Comparison of ENCODE assay signal across 8 cellular contexts in genomic region chr1:156725683-156726280, GRCh38. TPM values are rescaled to one million over a fixed set of nuclear protein-coding genes. Genes with fewer than 3 reads are reported as not detected.
A peak's percentile ranks its signal among the peaks of the same experiment; 100 is the strongest.
DNase-seq lines count a peak whose midpoint lies in the region; FAIRE-seq and TF ChIP-seq lines count a peak whose summit lies in the region.

No MANE protein-coding gene starts in this region.

- H3K18ac ChIP-seq in neuronal stem cell (ENCODE audit: low read length), result no peak overlapping the region

- peak overlapping the region; percentile 100 for H3K4me2 ChIP-seq in Loucy (ENCODE audit: low read depth, low read length, poor library complexity, severe bottlenecking)
- H3K4me2 ChIP-seq in neuronal stem cell (ENCODE audit: insufficient read depth, low read length, poor library complexity, severe bottlenecking), result peak overlapping the region; percentile 50

- H3K36me3 ChIP-seq in Loucy (ENCODE audit: insufficient read depth, low read length) (peaks cover 33% of the 10 kb centered on the region; the same call in 1 of the 2 replicates), neuronal stem cell (replicated peaks in 1 of 2; ENCODE audit: control insufficient read depth in 2 of 2, insufficient read depth in 2 of 2, low read length in 2 of 2) (peaks cover 34 to 63% of the 10 kb centered on the region in 2 donors), stomach smooth muscle (ENCODE audit: control insufficient read depth in 2 of 2, insufficient read depth in 2 of 2, low read length in 2 of 2) (peaks cover 27 to 32% of the 10 kb centered on the region in 2 donors)

- H3K27me3 ChIP-seq in Loucy (ENCODE audit: insufficient read depth, low read length, poor library complexity, severe bottlenecking) (no peaks in the 10 kb centered on the region), neuronal stem cell (ENCODE audit: control insufficient read depth in 3 of 3, insufficient read depth in 3 of 3, low read depth in 1 of 3, low read length in 3 of 3) (no peaks in the 10 kb centered on the region), stomach smooth muscle (ENCODE audit: control insufficient read depth in 1 of 2, insufficient read depth in 2 of 2, low read length in 2 of 2) (no peaks in the 10 kb centered on the region)

- H3K9ac ChIP-seq in Loucy (ENCODE audit: low read depth, low read length, poor library complexity, severe bottlenecking) (peak overlapping the region; percentile 94), neuronal stem cell (ENCODE audit: low read depth, low read length, poor library complexity) (no peak overlapping the region), stomach smooth muscle (ENCODE audit: low read length in 2 of 2) (peak overlapping the region; percentile 48 to 60)

- H4K20me1 ChIP-seq in Loucy (ENCODE audit: insufficient read depth, low read length, poor library complexity, severe bottlenecking), result peaks cover 47% of the 10 kb centered on the region

- H4K8ac ChIP-seq in neuronal stem cell (ENCODE audit: low read depth, low read length), result no peak overlapping the region

- H3K27ac ChIP-seq in neuronal stem cell (replicated peaks; ENCODE audit: low read length), result no peak overlapping the region
- H3K27ac ChIP-seq in stomach smooth muscle (ENCODE audit: low read length), result no peak overlapping the region

- H3K79me1 ChIP-seq in neuronal stem cell (ENCODE audit: low read depth, low read length), result peaks cover 4% of the 10 kb centered on the region

- H2AK5ac ChIP-seq in neuronal stem cell (ENCODE audit: low read depth, low read length), result no peak overlapping the region

- DNase-seq in AG20443 (ENCODE audit: low spot score) (peak; percentile 86), GM19239 (ENCODE audit: insufficient read length, low spot score) (peak; percentile 71), SHP77 (lab: John Stamatoyannopoulos, UW) (peak; percentile 94 to 96), foreskin melanocyte (peak; percentile 77), neuronal stem cell (ENCODE audit: low spot score) (peak; percentile 89)
- peak; percentile 92 for DNase-seq in activated effector memory CD4-positive, alpha-beta T cell treated with anti-CD3 and anti-CD28 coated beads, Interleukin-2, amount 50 U/mL, for 16 hours

- no peak overlapping the region for H3K4ac ChIP-seq in neuronal stem cell (ENCODE audit: low read length)

- no peak overlapping the region for H2BK15ac ChIP-seq in neuronal stem cell (ENCODE audit: low read length)

- FAIRE-seq in GM19239 (lab: Jason Lieb, UNC), result peak; percentile 89

- no peak overlapping the region for H2BK120ac ChIP-seq in neuronal stem cell (ENCODE audit: low read depth, low read length)

- no peak overlapping the region for H4K91ac ChIP-seq in neuronal stem cell (ENCODE audit: low read depth, low read length, poor library complexity)

- TF ChIP-seq CTCF in Loucy (conservative IDR thresholded peaks at IDR 0.05; ENCODE audit: low read length), result peak; percentile 92

- no peaks in the 10 kb centered on the region for H3F3A ChIP-seq in Loucy (ENCODE audit: low read depth)

- H3K79me2 ChIP-seq in Loucy (ENCODE audit: insufficient read depth, low read length), result peaks cover 71% of the 10 kb centered on the region

- WGBS in neuronal stem cell (ENCODE audit: extremely low coverage in 2 of 2, insufficient read length in 2 of 2, insufficient replicate concordance in 1 of 2), 2 donors, result no CpG with 5 or more reads among the region's 18 CpGs

- H2BK5ac ChIP-seq in neuronal stem cell (ENCODE audit: low read length), result no peak overlapping the region

- peak overlapping the region; percentile 95 for H3K4me3 ChIP-seq in Loucy (ENCODE audit: low read length, poor library complexity, severe bottlenecking)
- H3K4me3 ChIP-seq in neuronal stem cell (ENCODE audit: low read length in 2 of 2), result peak overlapping the region in 1 of 2 donors; percentile 18
- H3K4me3 ChIP-seq in stomach smooth muscle (ENCODE audit: low read length in 2 of 2), result peak overlapping the region; percentile 76 to 99

- H3K9me2 ChIP-seq in Loucy (replicated peaks; ENCODE audit: low read depth, low read length), result no peaks in the 10 kb centered on the region

- no peak overlapping the region for H3K14ac ChIP-seq in neuronal stem cell (ENCODE audit: low read length)

- H2AFZ ChIP-seq in Loucy (ENCODE audit: low read length), result no peak overlapping the region
- H2AFZ ChIP-seq in neuronal stem cell (ENCODE audit: low read length), result no peak overlapping the region

- H3K9me3 ChIP-seq in Loucy (ENCODE audit: insufficient read depth, low read depth, low read length) (no peaks in the 10 kb centered on the region), neuronal stem cell (replicated peaks in 1 of 2; ENCODE audit: control insufficient read depth in 2 of 2, insufficient read depth in 1 of 2, low read depth in 1 of 2, low read length in 2 of 2) (no peaks in the 10 kb centered on the region), stomach smooth muscle (ENCODE audit: control insufficient read depth in 2 of 2, low read length in 2 of 2) (no peaks in the 10 kb centered on the region)

- H3K23ac ChIP-seq in neuronal stem cell (ENCODE audit: low read depth, low read length, poor library complexity), result no peak overlapping the region

- peaks cover 47% of the 10 kb centered on the region for H3K4me1 ChIP-seq in Loucy (ENCODE audit: insufficient read depth, low read length, poor library complexity, severe bottlenecking)
- peaks cover 15 to 30% of the 10 kb centered on the region in 2 donors for H3K4me1 ChIP-seq in neuronal stem cell (ENCODE audit: control insufficient read depth in 2 of 2, insufficient read depth in 1 of 2, low read depth in 1 of 2, low read length in 2 of 2)
- peaks cover 39% of the 10 kb centered on the region for H3K4me1 ChIP-seq in stomach smooth muscle (ENCODE audit: control insufficient read depth, insufficient read depth, low read length)

- no peak overlapping the region for H2BK12ac ChIP-seq in neuronal stem cell (ENCODE audit: low read length)

RNA-seq across cellular contexts. Expression of gene METTL25B, which starts 2.5 kb away (rescaled TPM):
- polyA plus RNA-seq in neuronal stem cell (2013, experiment 1 of 2), result 48.9 TPM
- 45.3 TPM for polyA plus RNA-seq in neuronal stem cell (2013, experiment 2 of 2)

RNA-seq across cellular contexts. Expression of gene ISG20L2, which starts 2.8 kb away (rescaled TPM):
- 32.9 TPM for polyA plus RNA-seq in neuronal stem cell (2013, experiment 1 of 2)
- polyA plus RNA-seq in neuronal stem cell (2013, experiment 2 of 2), result 33.3 TPM

RNA-seq across cellular contexts. Expression of gene MRPL24, which starts 15.1 kb away (rescaled TPM):
- 31.9 TPM for polyA plus RNA-seq in neuronal stem cell (2013, experiment 1 of 2)
- 30.3 TPM for polyA plus RNA-seq in neuronal stem cell (2013, experiment 2 of 2)

RNA-seq across cellular contexts. Expression of gene CRABP2, which starts 20.4 kb away (rescaled TPM):
- polyA plus RNA-seq in neuronal stem cell (2013, experiment 1 of 2), result 479 TPM
- polyA plus RNA-seq in neuronal stem cell (2013, experiment 2 of 2), result 474 TPM

RNA-seq across cellular contexts. Expression of gene HDGF, which starts 25.7 kb away (rescaled TPM):
- polyA plus RNA-seq in neuronal stem cell (2013, experiment 1 of 2), result 450 TPM
- polyA plus RNA-seq in neuronal stem cell (2013, experiment 2 of 2), result 442 TPM
